In genomic region chr3:82262193-82262592, GRCh38 we compare ENCODE assay signal across 1 cellular context.
TF ChIP-seq lines count a peak whose summit lies in the region.

No MANE protein-coding gene starts in this region.

TF ChIP-seq in WTC11, 78 proteins besides CTCF, POLR2A, EP300 and RAD21 (continued from another document):
- TF ChIP-seq ATF2 (CRISPR knock-in tag; IDR thresholded peaks at IDR 0.05; ENCODE audit: borderline replicate concordance, low read depth) (no peak), ZMAT4 (CRISPR knock-in tag; IDR thresholded peaks at IDR 0.05) (no peak), ZNF219 (CRISPR knock-in tag; IDR thresholded peaks at IDR 0.05; ENCODE audit: borderline replicate concordance) (no peak), USF2 (CRISPR knock-in tag; IDR thresholded peaks at IDR 0.05) (no peak), CBFB (CRISPR knock-in tag; IDR thresholded peaks at IDR 0.05; ENCODE audit: low read depth) (no peak), FOXP1 (CRISPR knock-in tag; IDR thresholded peaks at IDR 0.05; ENCODE audit: borderline replicate concordance) (no peak), SMAD4 (CRISPR knock-in tag; IDR thresholded peaks at IDR 0.05) (no peak)
